In genomic region chr9:115883467-115884329, GRCh38 we compare ENCODE assay signal across 1 cellular context.
TF ChIP-seq lines count a peak whose summit lies in the region.

No MANE protein-coding gene starts in this region.

TF ChIP-seq in HepG2, 621 proteins besides CTCF, POLR2A, EP300 and RAD21 (continued from another document):
- TF ChIP-seq FOXA1 (IDR thresholded peaks at IDR 0.05) (no peak), FOXA1 (CRISPR knock-in tag; IDR thresholded peaks at IDR 0.05) (peak; percentile 52), TSC22D2 (CRISPR knock-in tag; IDR thresholded peaks at IDR 0.05; ENCODE audit: borderline replicate concordance) (no peak), CHCHD3 (CRISPR knock-in tag; IDR thresholded peaks at IDR 0.05) (no peak), PCBP2 (optimal IDR thresholded peaks at IDR 0.05; ENCODE audit: low read depth, low read length, poor library complexity, severe bottlenecking) (no peak), STAG1 (CRISPR knock-in tag; IDR thresholded peaks at IDR 0.05) (peak; percentile 91), THRA (CRISPR knock-in tag; IDR thresholded peaks at IDR 0.05; ENCODE audit: borderline replicate concordance) (no peak), MIER3 (CRISPR knock-in tag; IDR thresholded peaks at IDR 0.05; ENCODE audit: borderline replicate concordance) (no peak), ARID5B (CRISPR knock-in tag; IDR thresholded peaks at IDR 0.05) (no peak), ZNF251 (CRISPR knock-in tag; IDR thresholded peaks at IDR 0.05) (no peak), ZNF333 (CRISPR knock-in tag; IDR thresholded peaks at IDR 0.05; ENCODE audit: borderline replicate concordance) (no peak), NKX3-1 (CRISPR knock-in tag; IDR thresholded peaks at IDR 0.05) (no peak), HDAC6 (IDR thresholded peaks at IDR 0.05; ENCODE audit: low read depth, low read length) (no peak), SP1 (IDR thresholded peaks at IDR 0.05) (no peak), SP1 (CRISPR knock-in tag; IDR thresholded peaks at IDR 0.05) (no peak), KLF12 (CRISPR knock-in tag; IDR thresholded peaks at IDR 0.05; ENCODE audit: borderline replicate concordance) (no peak), FOXA3 (CRISPR knock-in tag; IDR thresholded peaks at IDR 0.05) (0 out of 2 replicates have a peak, but pooled peaks have one; percentile 37), MYNN (CRISPR knock-in tag; IDR thresholded peaks at IDR 0.05; ENCODE audit: low read depth) (no peak), ZBTB26 (CRISPR knock-in tag; IDR thresholded peaks at IDR 0.05; ENCODE audit: borderline replicate concordance) (no peak), CREM (IDR thresholded peaks at IDR 0.05) (no peak), CREM (CRISPR knock-in tag; IDR thresholded peaks at IDR 0.05) (no peak), CBFB (CRISPR knock-in tag; IDR thresholded peaks at IDR 0.05) (no peak), KDM6A (CRISPR knock-in tag; IDR thresholded peaks at IDR 0.05; ENCODE audit: low read depth) (no peak)
- TF ChIP-seq, protein P1, sequence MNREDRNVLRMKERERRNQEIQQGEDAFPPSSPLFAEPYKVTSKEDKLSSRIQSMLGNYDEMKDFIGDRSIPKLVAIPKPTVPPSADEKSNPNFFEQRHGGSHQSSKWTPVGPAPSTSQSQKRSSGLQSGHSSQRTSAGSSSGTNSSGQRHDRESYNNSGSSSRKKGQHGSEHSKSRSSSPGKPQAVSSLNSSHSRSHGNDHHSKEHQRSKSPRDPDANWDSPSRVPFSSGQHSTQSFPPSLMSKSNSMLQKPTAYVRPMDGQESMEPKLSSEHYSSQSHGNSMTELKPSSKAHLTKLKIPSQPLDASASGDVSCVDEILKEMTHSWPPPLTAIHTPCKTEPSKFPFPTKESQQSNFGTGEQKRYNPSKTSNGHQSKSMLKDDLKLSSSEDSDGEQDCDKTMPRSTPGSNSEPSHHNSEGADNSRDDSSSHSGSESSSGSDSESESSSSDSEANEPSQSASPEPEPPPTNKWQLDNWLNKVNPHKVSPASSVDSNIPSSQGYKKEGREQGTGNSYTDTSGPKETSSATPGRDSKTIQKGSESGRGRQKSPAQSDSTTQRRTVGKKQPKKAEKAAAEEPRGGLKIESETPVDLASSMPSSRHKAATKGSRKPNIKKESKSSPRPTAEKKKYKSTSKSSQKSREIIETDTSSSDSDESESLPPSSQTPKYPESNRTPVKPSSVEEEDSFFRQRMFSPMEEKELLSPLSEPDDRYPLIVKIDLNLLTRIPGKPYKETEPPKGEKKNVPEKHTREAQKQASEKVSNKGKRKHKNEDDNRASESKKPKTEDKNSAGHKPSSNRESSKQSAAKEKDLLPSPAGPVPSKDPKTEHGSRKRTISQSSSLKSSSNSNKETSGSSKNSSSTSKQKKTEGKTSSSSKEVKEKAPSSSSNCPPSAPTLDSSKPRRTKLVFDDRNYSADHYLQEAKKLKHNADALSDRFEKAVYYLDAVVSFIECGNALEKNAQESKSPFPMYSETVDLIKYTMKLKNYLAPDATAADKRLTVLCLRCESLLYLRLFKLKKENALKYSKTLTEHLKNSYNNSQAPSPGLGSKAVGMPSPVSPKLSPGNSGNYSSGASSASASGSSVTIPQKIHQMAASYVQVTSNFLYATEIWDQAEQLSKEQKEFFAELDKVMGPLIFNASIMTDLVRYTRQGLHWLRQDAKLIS (CRISPR knock-in tag; IDR thresholded peaks at IDR 0.05), result no peak
